ENCODE assay signal across 19 cellular contexts in genomic region chr4:156623376-156623775, GRCh38.
"Had no signal": no experiment of that assay in that cellular context is flagged by ENCODE, and none has a peak within 500 bp of the region (broad histone marks: within the 10 kb centered on the region; RNA-seq: fewer than 3 reads in every experiment).

No MANE protein-coding gene starts in this region.

- H3K4me3 Mint-ChIP-seq: effector memory CD8-positive, alpha-beta T cell; naive thymus-derived CD4-positive, alpha-beta T cell; nephron progenitor cell; stimulated activated effector memory CD8-positive, alpha-beta T cell treated with anti-CD3 and anti-CD28 coated beads, Interleukin-12 subunit alpha, Interleukin-12 subunit beta, amount 100 ng/mL, for 72 hours had no signal

- H3K4me1 Mint-ChIP-seq: naive thymus-derived CD4-positive, alpha-beta T cell; nephron progenitor cell; stimulated activated effector memory CD8-positive, alpha-beta T cell treated with anti-CD3 and anti-CD28 coated beads, Interleukin-12 subunit alpha, Interleukin-12 subunit beta, amount 100 ng/mL, for 72 hours had no signal

- H3K27ac Mint-ChIP-seq: effector memory CD8-positive, alpha-beta T cell; naive thymus-derived CD4-positive, alpha-beta T cell; nephron progenitor cell; stimulated activated effector memory CD8-positive, alpha-beta T cell treated with anti-CD3 and anti-CD28 coated beads, Interleukin-12 subunit alpha, Interleukin-12 subunit beta, amount 100 ng/mL, for 72 hours had no signal

- H3K27ac ChIP-seq: esophagus squamous epithelium, gastrocnemius medialis, heart right ventricle, psoas muscle, right lobe of liver, tibial artery, upper lobe of right lung had no signal

- H3K27me3 ChIP-seq: esophagus squamous epithelium, gastrocnemius medialis, heart right ventricle, right lobe of liver, tibial artery, upper lobe of right lung had no signal

- H3K9me3 ChIP-seq: gastrocnemius medialis, heart right ventricle, psoas muscle, right lobe of liver, tibial artery, upper lobe of right lung had no signal

- ATAC-seq: effector memory CD8-positive, alpha-beta T cell; gastrocnemius medialis; heart right ventricle; left lobe of liver; naive thymus-derived CD4-positive, alpha-beta T cell; psoas muscle; right lobe of liver; stimulated activated effector memory CD8-positive, alpha-beta T cell treated with anti-CD3 and anti-CD28 coated beads, Interleukin-12 subunit alpha, Interleukin-12 subunit beta, amount 100 ng/mL, for 72 hours; stimulated activated naive CD8-positive, alpha-beta T cell treated with anti-CD3 and anti-CD28 coated beads, Interleukin-15, Interleukin-2, amounts not matched to agents 100 U/mL and 50 U/mL, for 24 hours; upper lobe of right lung had no signal

- H3K27me3 Mint-ChIP-seq: effector memory CD8-positive, alpha-beta T cell; naive thymus-derived CD4-positive, alpha-beta T cell had no signal

- H3K4me3 ChIP-seq: esophagus squamous epithelium, gastrocnemius medialis, heart right ventricle, psoas muscle, right lobe of liver, tibial artery, upper lobe of right lung had no signal

- H3K4me1 ChIP-seq: esophagus squamous epithelium, gastrocnemius medialis, heart right ventricle, psoas muscle, right lobe of liver, upper lobe of right lung had no signal

- DNase-seq: effector memory CD8-positive, alpha-beta T cell; esophagus squamous epithelium; gastrocnemius medialis; heart right ventricle; hypothalamus; islet precursor cell; mammary epithelial cell; naive thymus-derived CD4-positive, alpha-beta T cell; nephron progenitor cell; psoas muscle; retina; right lobe of liver; stimulated activated CD4-positive, alpha-beta T cell treated with anti-CD3 and anti-CD28 coated beads, Interleukin-4, amount 100 ng/mL, for 1 hour; stimulated activated CD8-positive, alpha-beta memory T cell treated with anti-CD3 and anti-CD28 coated beads, Interleukin-4, amount 100 ng/mL, for 48 hours; stimulated activated naive CD8-positive, alpha-beta T cell treated with anti-CD3 and anti-CD28 coated beads, Interleukin-15, Interleukin-2, amounts not matched to agents 100 U/mL and 50 U/mL, for 24 hours; tibial artery; upper lobe of right lung had no signal

- H3K36me3 ChIP-seq: esophagus squamous epithelium, gastrocnemius medialis, heart right ventricle, right lobe of liver, tibial artery, upper lobe of right lung had no signal
